Comparison of ENCODE assay signal across 12 cellular contexts in genomic region chr14:70654609-70655008, GRCh38. TPM values are rescaled to one million over a fixed set of nuclear protein-coding genes. Genes with fewer than 3 reads are reported as not detected.
A peak's percentile ranks its signal among the peaks of the same experiment; 100 is the strongest.
DNase-seq lines count a peak whose midpoint lies in the region; ATAC-seq, FAIRE-seq and TF ChIP-seq lines count a peak whose summit lies in the region.
"Had no signal": no experiment of that assay in that cellular context is flagged by ENCODE, and none has a peak within 500 bp of the region (broad histone marks: within the 10 kb centered on the region; RNA-seq: fewer than 3 reads in every experiment).

No MANE protein-coding gene starts in this region.

- DNase-seq in activated CD4-positive, alpha-beta T cell treated with anti-CD3 and anti-CD28 coated beads for 36 hours = peak; percentile 43
- no peak for DNase-seq in activated CD4-positive, alpha-beta T cell treated with anti-CD3 and anti-CD28 coated beads, Interleukin-2, amount 50 U/mL, for 48 hours
- no peak for DNase-seq in activated T-helper 1 cell treated with anti-CD3 and anti-CD28 coated beads, Interleukin-12 subunit alpha, Interleukin-12 subunit beta, Interleukin-2, Interleukin-4 antibody, amounts not matched to agents 30 ng/mL and 10 ng/mL and 1 ng/mL, durations not matched to agents 14 hours and 24 hours and 36 hours (ENCODE audit: low spot score)
- DNase-seq in spleen (no peak), H54 (ENCODE audit: insufficient read length, low spot score) (no peak), GDM1 (lab: John Stamatoyannopoulos, UW) (no peak)
- DNase-seq: erythroblast, left lung, NCI-H774, T1000 had no signal

- no peak for FAIRE-seq in H54 (lab: Jason Lieb, UNC)

- H3K27ac ChIP-seq in spleen = peak overlapping the region; percentile 59 to 88 (median 85)

- H3K27ac Mint-ChIP-seq in activated CD4-positive, alpha-beta T cell treated with anti-CD3 and anti-CD28 coated beads for 36 hours = peak overlapping the region; percentile 99
- H3K27ac Mint-ChIP-seq in activated T-helper 1 cell treated with anti-CD3 and anti-CD28 coated beads, Interleukin-12 subunit alpha, Interleukin-12 subunit beta, Interleukin-2, Interleukin-4 antibody, amounts not matched to agents 30 ng/mL and 10 ng/mL and 1 ng/mL, durations not matched to agents 14 hours and 24 hours and 36 hours = peak overlapping the region; percentile 97

- peak overlapping the region; percentile 76 for H3K4me3 Mint-ChIP-seq in activated CD4-positive, alpha-beta T cell treated with anti-CD3 and anti-CD28 coated beads for 36 hours
- peak overlapping the region; percentile 74 for H3K4me3 Mint-ChIP-seq in activated T-helper 1 cell treated with anti-CD3 and anti-CD28 coated beads, Interleukin-12 subunit alpha, Interleukin-12 subunit beta, Interleukin-2, Interleukin-4 antibody, amounts not matched to agents 30 ng/mL and 10 ng/mL and 1 ng/mL, durations not matched to agents 14 hours and 24 hours and 36 hours

- 53 to 75% (median 62%) methylated on average over 6 of the region's 6 CpGs for WGBS in spleen, 5 donors

- H3K9me3 Mint-ChIP-seq in activated CD4-positive, alpha-beta T cell treated with anti-CD3 and anti-CD28 coated beads for 36 hours (ENCODE audit: low read depth) = no peaks in the 10 kb centered on the region
- H3K9me3 Mint-ChIP-seq in activated T-helper 1 cell treated with anti-CD3 and anti-CD28 coated beads, Interleukin-12 subunit alpha, Interleukin-12 subunit beta, Interleukin-2, Interleukin-4 antibody, amounts not matched to agents 30 ng/mL and 10 ng/mL and 1 ng/mL, durations not matched to agents 14 hours and 24 hours and 36 hours = no peaks in the 10 kb centered on the region

- no peak for TF ChIP-seq POLR2A in spleen (IDR thresholded peaks at IDR 0.05)
- TF ChIP-seq POLR2A in H54 (IDR thresholded peaks at IDR 0.05; ENCODE audit: low read depth, low read length) = no peak

- POLR2A ChIA-PET in activated CD4-positive, alpha-beta T cell treated with anti-CD3 and anti-CD28 coated beads for 36 hours (lab: Charles Lee) = interaction anchor here (1.3 kb wide), 1 partner anchor 11 kb away, joined by 3 read pairs; no protein-coding TSS in a partner anchor

- peaks cover 0 to 28% (median 0%) of the 10 kb centered on the region in 6 donors for H3K36me3 ChIP-seq in spleen
- H3K36me3 ChIP-seq: left lung had no signal

- peaks cover 16% of the 10 kb centered on the region for H3K36me3 Mint-ChIP-seq in activated CD4-positive, alpha-beta T cell treated with anti-CD3 and anti-CD28 coated beads for 36 hours (ENCODE audit: low read depth)
- H3K36me3 Mint-ChIP-seq in activated T-helper 1 cell treated with anti-CD3 and anti-CD28 coated beads, Interleukin-12 subunit alpha, Interleukin-12 subunit beta, Interleukin-2, Interleukin-4 antibody, amounts not matched to agents 30 ng/mL and 10 ng/mL and 1 ng/mL, durations not matched to agents 14 hours and 24 hours and 36 hours (ENCODE audit: low read depth) = peaks cover 20% of the 10 kb centered on the region

- no peaks in the 10 kb centered on the region for H3K27me3 ChIP-seq in spleen (replicated peaks in 1 of 7)
- H3K27me3 ChIP-seq: left lung had no signal

- H3K9me3 ChIP-seq in spleen = no peaks in the 10 kb centered on the region
- H3K9me3 ChIP-seq: left lung had no signal

- peak overlapping the region in 1 of 8 donors; percentile 47 for H3K4me3 ChIP-seq in spleen
- H3K4me3 ChIP-seq: left lung had no signal

- H3K4me1 ChIP-seq in spleen = peaks cover 27 to 84% (median 66%) of the 10 kb centered on the region in 6 donors

- ATAC-seq in activated CD4-positive, alpha-beta T cell treated with anti-CD3 and anti-CD28 coated beads for 36 hours = peak; percentile 12
- ATAC-seq in HG03025 (IDR thresholded peaks at IDR 0.05; ENCODE audit: low FRiP score, unreplicated experiment) (peak; percentile 50), GM21576 (IDR thresholded peaks at IDR 0.05; ENCODE audit: unreplicated experiment) (no peak)
- ATAC-seq: left lung had no signal

- CTCF ChIA-PET in activated CD4-positive, alpha-beta T cell treated with anti-CD3 and anti-CD28 coated beads for 36 hours (lab: Charles Lee) = interaction anchor here (0.6 to 1.4 kb wide), 4 partner anchors 12 to 252 kb away, joined by 3 to 5 read pairs (median 3); no protein-coding TSS in a partner anchor

- H3K4me1 Mint-ChIP-seq in activated CD4-positive, alpha-beta T cell treated with anti-CD3 and anti-CD28 coated beads for 36 hours = peaks cover 88% of the 10 kb centered on the region
- peaks cover 84% of the 10 kb centered on the region for H3K4me1 Mint-ChIP-seq in activated T-helper 1 cell treated with anti-CD3 and anti-CD28 coated beads, Interleukin-12 subunit alpha, Interleukin-12 subunit beta, Interleukin-2, Interleukin-4 antibody, amounts not matched to agents 30 ng/mL and 10 ng/mL and 1 ng/mL, durations not matched to agents 14 hours and 24 hours and 36 hours (ENCODE audit: low read depth)

- TF ChIP-seq CTCF in spleen (IDR thresholded peaks at IDR 0.05 in 8 of 11, conservative IDR thresholded peaks at IDR 0.05 in 3 of 11) = no peak

- intact Hi-C loops in activated CD4-positive, alpha-beta T cell treated with anti-CD3 and anti-CD28 coated beads for 36 hours (cut with DNase I, micrococcal nuclease) = loop anchor here (1.0 to 10.0 kb wide), 10 partner anchors 12 to 1042 kb away; partner anchors contain the start of genes MAP3K9 (in 1 of the 2), MED6 (in 1 of the 2), SIPA1L1 (in 1 of the 2) and SUSD6 (in 1 of the 2)
- intact Hi-C loops in activated T-helper 1 cell treated with anti-CD3 and anti-CD28 coated beads, Interleukin-12 subunit alpha, Interleukin-12 subunit beta, Interleukin-2, Interleukin-4 antibody, amounts not matched to agents 30 ng/mL and 10 ng/mL and 1 ng/mL, durations not matched to agents 14 hours and 24 hours and 36 hours (cut with micrococcal nuclease) = loop anchor here (1.0 to 2.0 kb wide), 5 partner anchors 11 to 254 kb away; partner anchors contain the start of genes MAP3K9 and MED6
- intact Hi-C loops in spleen (cut with DNase I; ENCODE audit: low total_unique reads) = no loop called here

- no peaks in the 10 kb centered on the region for H3K27me3 Mint-ChIP-seq in activated CD4-positive, alpha-beta T cell treated with anti-CD3 and anti-CD28 coated beads for 36 hours
- H3K27me3 Mint-ChIP-seq in activated T-helper 1 cell treated with anti-CD3 and anti-CD28 coated beads, Interleukin-12 subunit alpha, Interleukin-12 subunit beta, Interleukin-2, Interleukin-4 antibody, amounts not matched to agents 30 ng/mL and 10 ng/mL and 1 ng/mL, durations not matched to agents 14 hours and 24 hours and 36 hours (ENCODE audit: insufficient read depth) = no peaks in the 10 kb centered on the region

RNA-seq across cellular contexts. Expression of gene TTC9, which starts 12.9 kb away (rescaled TPM):
- 1 to 10 TPM; 6.4 to 8.3 TPM for total RNA-seq in activated CD4-positive, alpha-beta T cell treated with anti-CD3 and anti-CD28 coated beads for 36 hours
- 6.6 and 6.7 TPM in 2 replicates for total RNA-seq in activated T-helper 1 cell treated with anti-CD3 and anti-CD28 coated beads, Interleukin-12 subunit alpha, Interleukin-12 subunit beta, Interleukin-2, Interleukin-4 antibody, amounts not matched to agents 30 ng/mL and 10 ng/mL and 1 ng/mL, durations not matched to agents 14 hours and 24 hours and 36 hours
- 10 to 100 TPM in 1 of 7 donors, 1 to 10 TPM in 6; 8.1 to 13.2 (median 9.3) TPM for total RNA-seq in spleen
- 1 to 10 TPM; 4.6 to 7.4 (median 7.3) TPM for polyA plus RNA-seq in spleen

RNA-seq across cellular contexts. Expression of gene MED6, which starts 54.2 kb away (rescaled TPM):
- 10 to 100 TPM; 51.2 to 56.1 TPM for total RNA-seq in activated CD4-positive, alpha-beta T cell treated with anti-CD3 and anti-CD28 coated beads for 36 hours
- 59.3 and 63.7 TPM in 2 replicates for total RNA-seq in activated T-helper 1 cell treated with anti-CD3 and anti-CD28 coated beads, Interleukin-12 subunit alpha, Interleukin-12 subunit beta, Interleukin-2, Interleukin-4 antibody, amounts not matched to agents 30 ng/mL and 10 ng/mL and 1 ng/mL, durations not matched to agents 14 hours and 24 hours and 36 hours
- total RNA-seq in spleen = 10 to 100 TPM; 36.7 to 55.7 (median 43.1) TPM
- polyA plus RNA-seq in spleen = 10 to 100 TPM; 15.2 to 19.4 (median 18.9) TPM
